ENCODE assay signal across 1 cellular context in the genomic region with DNA sequence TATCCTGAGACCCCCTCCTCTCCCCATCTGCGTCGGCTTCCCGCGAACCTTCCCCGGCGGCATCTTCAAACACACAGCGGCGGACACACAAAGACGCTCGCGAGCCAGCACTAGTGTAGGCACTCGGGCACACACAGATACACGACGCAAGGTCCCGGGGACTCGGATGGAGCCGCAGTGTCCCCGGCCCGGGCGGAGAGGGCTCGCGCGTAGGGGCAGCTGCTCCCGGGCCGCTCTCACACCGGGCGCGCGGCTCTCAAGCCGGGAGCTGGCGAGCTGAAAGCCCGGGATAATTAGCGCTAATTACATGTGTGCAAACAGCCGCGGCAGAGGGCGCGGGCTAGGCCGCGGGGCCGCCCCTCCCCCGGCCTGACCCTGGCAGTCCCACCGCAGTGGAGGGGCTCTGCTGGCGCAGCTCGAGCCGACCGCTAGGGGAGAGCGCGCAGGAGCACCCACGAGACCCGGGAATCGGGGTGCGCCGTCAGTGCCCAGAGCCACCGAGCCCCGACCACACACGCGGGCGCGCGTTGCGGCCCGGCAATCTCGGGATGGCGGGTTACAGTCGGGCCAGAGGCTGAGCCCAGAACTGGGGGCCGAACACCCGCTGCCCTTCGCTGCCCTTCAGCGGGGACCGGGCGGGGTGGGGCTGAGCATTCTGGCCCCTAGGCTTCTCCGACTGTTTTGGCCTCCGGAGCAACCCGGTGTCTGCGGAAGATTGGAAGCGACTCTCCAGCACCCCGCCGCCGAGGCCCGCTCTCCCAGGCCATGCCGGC.
TF ChIP-seq lines count a peak whose summit lies in the region.

No MANE protein-coding gene starts in this region.

TF ChIP-seq in HEK293, 187 proteins besides CTCF, POLR2A, EP300 and RAD21 (continued from another document):
- TF ChIP-seq SP2 (tag by site-specific recombination; IDR thresholded peaks at IDR 0.05) = 0 out of 2 replicates have a peak, but pooled peaks have one; percentile 6
- TF ChIP-seq ZBTB48 (tag by site-specific recombination; IDR thresholded peaks at IDR 0.05) = peak; percentile 84
- TF ChIP-seq ZSCAN30 (tag by site-specific recombination; IDR thresholded peaks at IDR 0.05) = peak; percentile 66; the same call in 1 of the 2 replicates
- TF ChIP-seq ZNF324 (tag by site-specific recombination; IDR thresholded peaks at IDR 0.05) = peak; percentile 78; the same call in 1 of the 2 replicates
- TF ChIP-seq ZNF211 (tag by site-specific recombination; IDR thresholded peaks at IDR 0.05; ENCODE audit: low read depth) = no peak
- TF ChIP-seq GLIS2 (tag by site-specific recombination; IDR thresholded peaks at IDR 0.05) = peak; percentile 70; the same call in 1 of the 2 replicates
- TF ChIP-seq, protein P1, sequence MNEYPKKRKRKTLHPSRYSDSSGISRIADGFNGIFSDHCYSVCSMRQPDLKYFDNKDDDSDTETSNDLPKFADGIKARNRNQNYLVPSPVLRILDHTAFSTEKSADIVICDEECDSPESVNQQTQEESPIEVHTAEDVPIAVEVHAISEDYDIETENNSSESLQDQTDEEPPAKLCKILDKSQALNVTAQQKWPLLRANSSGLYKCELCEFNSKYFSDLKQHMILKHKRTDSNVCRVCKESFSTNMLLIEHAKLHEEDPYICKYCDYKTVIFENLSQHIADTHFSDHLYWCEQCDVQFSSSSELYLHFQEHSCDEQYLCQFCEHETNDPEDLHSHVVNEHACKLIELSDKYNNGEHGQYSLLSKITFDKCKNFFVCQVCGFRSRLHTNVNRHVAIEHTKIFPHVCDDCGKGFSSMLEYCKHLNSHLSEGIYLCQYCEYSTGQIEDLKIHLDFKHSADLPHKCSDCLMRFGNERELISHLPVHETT (tag by site-specific recombination; IDR thresholded peaks at IDR 0.05) = no peak
- TF ChIP-seq ZNF2 (tag by site-specific recombination; IDR thresholded peaks at IDR 0.05) = peak; percentile 69
- peak; percentile 64; the same call in 1 of the 2 replicates for TF ChIP-seq ZNF423 (tag by site-specific recombination; IDR thresholded peaks at IDR 0.05)
- peak; percentile 81 for TF ChIP-seq ZNF501 (tag by site-specific recombination; IDR thresholded peaks at IDR 0.05)
- peak; percentile 23; the same call in 1 of the 2 replicates for TF ChIP-seq ZFHX2 (tag by site-specific recombination; conservative IDR thresholded peaks at IDR 0.05)
- TF ChIP-seq OSR2 (tag by site-specific recombination; IDR thresholded peaks at IDR 0.05) = peak; percentile 64
- TF ChIP-seq ZXDB (tag by site-specific recombination; IDR thresholded peaks at IDR 0.05) = peak; percentile 39; the same call in 1 of the 2 replicates
- no peak for TF ChIP-seq ZNF138 (tag by site-specific recombination; IDR thresholded peaks at IDR 0.05; ENCODE audit: borderline replicate concordance)
- no peak for TF ChIP-seq ZNF112 (tag by site-specific recombination; IDR thresholded peaks at IDR 0.05)
- TF ChIP-seq, protein P2, sequence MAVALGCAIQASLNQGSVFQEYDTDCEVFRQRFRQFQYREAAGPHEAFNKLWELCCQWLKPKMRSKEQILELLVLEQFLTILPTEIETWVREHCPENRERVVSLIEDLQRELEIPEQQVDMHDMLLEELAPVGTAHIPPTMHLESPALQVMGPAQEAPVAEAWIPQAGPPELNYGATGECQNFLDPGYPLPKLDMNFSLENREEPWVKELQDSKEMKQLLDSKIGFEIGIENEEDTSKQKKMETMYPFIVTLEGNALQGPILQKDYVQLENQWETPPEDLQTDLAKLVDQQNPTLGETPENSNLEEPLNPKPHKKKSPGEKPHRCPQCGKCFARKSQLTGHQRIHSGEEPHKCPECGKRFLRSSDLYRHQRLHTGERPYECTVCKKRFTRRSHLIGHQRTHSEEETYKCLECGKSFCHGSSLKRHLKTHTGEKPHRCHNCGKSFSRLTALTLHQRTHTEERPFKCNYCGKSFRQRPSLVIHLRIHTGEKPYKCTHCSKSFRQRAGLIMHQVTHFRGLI (tag by site-specific recombination; IDR thresholded peaks at IDR 0.05) = peak; percentile 70
- TF ChIP-seq, protein P3, sequence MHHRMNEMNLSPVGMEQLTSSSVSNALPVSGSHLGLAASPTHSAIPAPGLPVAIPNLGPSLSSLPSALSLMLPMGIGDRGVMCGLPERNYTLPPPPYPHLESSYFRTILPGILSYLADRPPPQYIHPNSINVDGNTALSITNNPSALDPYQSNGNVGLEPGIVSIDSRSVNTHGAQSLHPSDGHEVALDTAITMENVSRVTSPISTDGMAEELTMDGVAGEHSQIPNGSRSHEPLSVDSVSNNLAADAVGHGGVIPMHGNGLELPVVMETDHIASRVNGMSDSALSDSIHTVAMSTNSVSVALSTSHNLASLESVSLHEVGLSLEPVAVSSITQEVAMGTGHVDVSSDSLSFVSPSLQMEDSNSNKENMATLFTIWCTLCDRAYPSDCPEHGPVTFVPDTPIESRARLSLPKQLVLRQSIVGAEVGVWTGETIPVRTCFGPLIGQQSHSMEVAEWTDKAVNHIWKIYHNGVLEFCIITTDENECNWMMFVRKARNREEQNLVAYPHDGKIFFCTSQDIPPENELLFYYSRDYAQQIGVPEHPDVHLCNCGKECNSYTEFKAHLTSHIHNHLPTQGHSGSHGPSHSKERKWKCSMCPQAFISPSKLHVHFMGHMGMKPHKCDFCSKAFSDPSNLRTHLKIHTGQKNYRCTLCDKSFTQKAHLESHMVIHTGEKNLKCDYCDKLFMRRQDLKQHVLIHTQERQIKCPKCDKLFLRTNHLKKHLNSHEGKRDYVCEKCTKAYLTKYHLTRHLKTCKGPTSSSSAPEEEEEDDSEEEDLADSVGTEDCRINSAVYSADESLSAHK (tag by site-specific recombination; IDR thresholded peaks at IDR 0.05) = peak; percentile 35; the same call in 1 of the 2 replicates
- 0 out of 2 replicates have a peak, but pooled peaks have one; percentile 14 for TF ChIP-seq ZNF121 (tag by site-specific recombination; IDR thresholded peaks at IDR 0.05)
- TF ChIP-seq, protein P4, sequence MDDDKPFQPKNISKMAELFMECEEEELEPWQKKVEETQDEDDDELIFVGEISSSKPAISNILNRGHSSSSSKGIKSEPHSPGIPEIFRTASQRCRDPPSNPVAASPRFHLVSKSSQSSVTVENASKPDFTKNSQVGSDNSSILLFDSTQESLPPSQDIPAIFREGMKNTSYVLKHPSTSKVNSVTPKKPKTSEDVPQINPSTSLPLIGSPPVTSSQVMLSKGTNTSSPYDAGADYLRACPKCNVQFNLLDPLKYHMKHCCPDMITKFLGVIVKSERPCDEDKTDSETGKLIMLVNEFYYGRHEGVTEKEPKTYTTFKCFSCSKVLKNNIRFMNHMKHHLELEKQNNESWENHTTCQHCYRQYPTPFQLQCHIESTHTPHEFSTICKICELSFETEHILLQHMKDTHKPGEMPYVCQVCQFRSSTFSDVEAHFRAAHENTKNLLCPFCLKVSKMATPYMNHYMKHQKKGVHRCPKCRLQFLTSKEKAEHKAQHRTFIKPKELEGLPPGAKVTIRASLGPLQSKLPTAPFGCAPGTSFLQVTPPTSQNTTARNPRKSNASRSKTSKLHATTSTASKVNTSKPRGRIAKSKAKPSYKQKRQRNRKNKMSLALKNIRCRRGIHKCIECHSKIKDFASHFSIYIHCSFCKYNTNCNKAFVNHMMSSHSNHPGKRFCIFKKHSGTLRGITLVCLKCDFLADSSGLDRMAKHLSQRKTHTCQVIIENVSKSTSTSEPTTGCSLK (tag by site-specific recombination; IDR thresholded peaks at IDR 0.05) = no peak
- TF ChIP-seq ZNF248 (tag by site-specific recombination; IDR thresholded peaks at IDR 0.05) = no peak
- no peak for TF ChIP-seq HOXD13 (CRISPR knock-in tag; IDR thresholded peaks at IDR 0.05; ENCODE audit: borderline replicate concordance)
- TF ChIP-seq, protein P5, sequence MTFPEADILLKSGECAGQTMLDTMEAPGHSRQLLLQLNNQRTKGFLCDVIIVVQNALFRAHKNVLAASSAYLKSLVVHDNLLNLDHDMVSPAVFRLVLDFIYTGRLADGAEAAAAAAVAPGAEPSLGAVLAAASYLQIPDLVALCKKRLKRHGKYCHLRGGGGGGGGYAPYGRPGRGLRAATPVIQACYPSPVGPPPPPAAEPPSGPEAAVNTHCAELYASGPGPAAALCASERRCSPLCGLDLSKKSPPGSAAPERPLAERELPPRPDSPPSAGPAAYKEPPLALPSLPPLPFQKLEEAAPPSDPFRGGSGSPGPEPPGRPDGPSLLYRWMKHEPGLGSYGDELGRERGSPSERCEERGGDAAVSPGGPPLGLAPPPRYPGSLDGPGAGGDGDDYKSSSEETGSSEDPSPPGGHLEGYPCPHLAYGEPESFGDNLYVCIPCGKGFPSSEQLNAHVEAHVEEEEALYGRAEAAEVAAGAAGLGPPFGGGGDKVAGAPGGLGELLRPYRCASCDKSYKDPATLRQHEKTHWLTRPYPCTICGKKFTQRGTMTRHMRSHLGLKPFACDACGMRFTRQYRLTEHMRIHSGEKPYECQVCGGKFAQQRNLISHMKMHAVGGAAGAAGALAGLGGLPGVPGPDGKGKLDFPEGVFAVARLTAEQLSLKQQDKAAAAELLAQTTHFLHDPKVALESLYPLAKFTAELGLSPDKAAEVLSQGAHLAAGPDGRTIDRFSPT (tag by site-specific recombination; IDR thresholded peaks at IDR 0.05) = peak; percentile 79
- no peak for TF ChIP-seq REPIN1 (tag by site-specific recombination; IDR thresholded peaks at IDR 0.05; ENCODE audit: low read depth)
- TF ChIP-seq, protein P6, sequence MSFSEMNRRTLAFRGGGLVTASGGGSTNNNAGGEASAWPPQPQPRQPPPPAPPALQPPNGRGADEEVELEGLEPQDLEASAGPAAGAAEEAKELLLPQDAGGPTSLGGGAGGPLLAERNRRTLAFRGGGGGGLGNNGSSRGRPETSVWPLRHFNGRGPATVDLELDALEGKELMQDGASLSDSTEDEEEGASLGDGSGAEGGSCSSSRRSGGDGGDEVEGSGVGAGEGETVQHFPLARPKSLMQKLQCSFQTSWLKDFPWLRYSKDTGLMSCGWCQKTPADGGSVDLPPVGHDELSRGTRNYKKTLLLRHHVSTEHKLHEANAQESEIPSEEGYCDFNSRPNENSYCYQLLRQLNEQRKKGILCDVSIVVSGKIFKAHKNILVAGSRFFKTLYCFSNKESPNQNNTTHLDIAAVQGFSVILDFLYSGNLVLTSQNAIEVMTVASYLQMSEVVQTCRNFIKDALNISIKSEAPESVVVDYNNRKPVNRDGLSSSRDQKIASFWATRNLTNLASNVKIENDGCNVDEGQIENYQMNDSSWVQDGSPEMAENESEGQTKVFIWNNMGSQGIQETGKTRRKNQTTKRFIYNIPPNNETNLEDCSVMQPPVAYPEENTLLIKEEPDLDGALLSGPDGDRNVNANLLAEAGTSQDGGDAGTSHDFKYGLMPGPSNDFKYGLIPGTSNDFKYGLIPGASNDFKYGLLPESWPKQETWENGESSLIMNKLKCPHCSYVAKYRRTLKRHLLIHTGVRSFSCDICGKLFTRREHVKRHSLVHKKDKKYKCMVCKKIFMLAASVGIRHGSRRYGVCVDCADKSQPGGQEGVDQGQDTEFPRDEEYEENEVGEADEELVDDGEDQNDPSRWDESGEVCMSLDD (tag by site-specific recombination; IDR thresholded peaks at IDR 0.05) = peak; percentile 78
- TF ChIP-seq ZNF76 (tag by site-specific recombination; IDR thresholded peaks at IDR 0.05; ENCODE audit: borderline replicate concordance, low read depth) = peak; percentile 48; the same call in 1 of the 2 replicates
- TF ChIP-seq, protein P7, sequence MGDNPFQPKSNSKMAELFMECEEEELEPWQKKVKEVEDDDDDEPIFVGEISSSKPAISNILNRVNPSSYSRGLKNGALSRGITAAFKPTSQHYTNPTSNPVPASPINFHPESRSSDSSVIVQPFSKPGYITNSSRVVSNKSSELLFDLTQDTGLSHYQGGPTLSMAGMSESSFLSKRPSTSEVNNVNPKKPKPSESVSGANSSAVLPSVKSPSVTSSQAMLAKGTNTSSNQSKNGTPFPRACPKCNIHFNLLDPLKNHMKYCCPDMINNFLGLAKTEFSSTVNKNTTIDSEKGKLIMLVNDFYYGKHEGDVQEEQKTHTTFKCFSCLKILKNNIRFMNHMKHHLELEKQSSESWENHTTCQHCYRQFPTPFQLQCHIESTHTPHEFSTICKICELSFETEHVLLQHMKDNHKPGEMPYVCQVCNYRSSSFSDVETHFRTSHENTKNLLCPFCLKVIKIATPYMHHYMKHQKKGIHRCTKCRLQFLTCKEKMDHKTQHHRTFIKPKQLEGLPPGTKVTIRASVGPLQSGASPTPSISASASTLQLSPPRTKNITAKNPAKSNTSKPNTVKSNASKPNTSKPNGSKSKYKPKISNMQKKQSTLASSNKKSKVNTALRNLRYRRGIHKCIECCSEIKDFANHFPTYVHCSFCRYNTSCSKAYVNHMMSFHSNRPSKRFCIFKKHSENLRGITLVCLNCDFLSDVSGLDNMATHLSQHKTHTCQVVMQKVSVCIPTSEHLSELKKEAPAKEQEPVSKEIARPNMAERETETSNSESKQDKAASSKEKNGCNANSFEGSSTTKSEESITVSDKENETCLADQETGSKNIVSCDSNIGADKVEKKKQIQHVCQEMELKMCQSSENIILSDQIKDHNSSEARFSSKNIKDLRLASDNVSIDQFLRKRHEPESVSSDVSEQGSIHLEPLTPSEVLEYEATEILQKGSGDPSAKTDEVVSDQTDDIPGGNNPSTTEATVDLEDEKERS (tag by site-specific recombination; IDR thresholded peaks at IDR 0.05) = no peak
- TF ChIP-seq BCL11A (tag by site-specific recombination; IDR thresholded peaks at IDR 0.05; ENCODE audit: low read depth) = peak; percentile 76
- TF ChIP-seq ZBTB7A (tag by site-specific recombination; IDR thresholded peaks at IDR 0.05; ENCODE audit: low read depth) = peak; percentile 56; the same call in 1 of the 2 replicates
- 0 out of 2 replicates have a peak, but pooled peaks have one; percentile 7 for TF ChIP-seq ZNF239 (tag by site-specific recombination; IDR thresholded peaks at IDR 0.05)
- no peak for TF ChIP-seq ZNF426 (tag by site-specific recombination; IDR thresholded peaks at IDR 0.05)
TF ChIP-seq in HEK293: peak in this region for 58.
